ENCODE assay signal across 21 cellular contexts in the genomic region with DNA sequence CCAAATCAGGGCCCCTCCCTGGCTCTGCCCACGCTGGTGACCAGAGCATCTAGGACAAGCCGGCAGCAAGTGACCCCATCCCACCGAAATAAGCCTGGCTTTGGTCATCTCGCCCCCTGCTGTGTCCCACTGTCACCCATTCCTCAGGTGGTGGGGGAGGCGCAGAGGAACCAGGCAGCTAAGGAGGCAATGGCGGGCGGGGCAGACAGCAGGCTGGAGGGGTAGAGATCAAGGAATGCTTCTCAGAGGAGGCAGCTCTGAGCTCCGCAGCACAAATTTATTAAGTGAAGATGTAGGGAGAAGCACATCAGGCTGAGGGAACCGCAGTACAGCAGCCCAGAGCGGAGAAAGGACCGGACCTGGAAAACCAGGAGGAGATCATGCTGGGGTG. TPM values are rescaled to one million over a fixed set of nuclear protein-coding genes. Genes with fewer than 3 reads are reported as not detected.
DNase-seq lines count a peak whose midpoint lies in the region; ATAC-seq and TF ChIP-seq lines count a peak whose summit lies in the region.
"Had no signal": no experiment of that assay in that cellular context is flagged by ENCODE, and none has a peak within 500 bp of the region (broad histone marks: within the 10 kb centered on the region; RNA-seq: fewer than 3 reads in every experiment).

No MANE protein-coding gene starts in this region.

- no peak overlapping the region for H3K4me2 ChIP-seq in H9 (ENCODE audit: insufficient read depth, insufficient read length, low read length)
- H3K4me2 ChIP-seq: KMS-11 had no signal

- no peaks in the 10 kb centered on the region for H3K36me3 Mint-ChIP-seq in H9 (ENCODE audit: insufficient read depth in 1 of 3, low read depth in 3 of 3)
- H3K36me3 Mint-ChIP-seq in endodermal cell (ENCODE audit: low read depth), result no peaks in the 10 kb centered on the region
- H3K36me3 Mint-ChIP-seq: T-cell had no signal

- no peak overlapping the region for H4K8ac ChIP-seq in H9 (replicated peaks; ENCODE audit: insufficient read length, low read depth, low read length)

- H3K4me1 ChIP-seq in H9 (ENCODE audit: insufficient read depth, low read length), result peaks cover 3% of the 10 kb centered on the region; the same call in 1 of the 2 replicates
- peaks cover 28% of the 10 kb centered on the region for H3K4me1 ChIP-seq in NT2/D1 (ENCODE audit: insufficient read depth, insufficient read length)
- peaks cover 8% of the 10 kb centered on the region for H3K4me1 ChIP-seq in endodermal cell (ENCODE audit: control insufficient read depth, insufficient read depth, low read length)
- H3K4me1 ChIP-seq: BE2C had no signal

- no peak overlapping the region for H2BK5ac ChIP-seq in H9 (ENCODE audit: insufficient read length, low read length)

- H3K9me3 ChIP-seq in H9 (ENCODE audit: control insufficient read depth, low read depth, low read length), result no peaks in the 10 kb centered on the region
- no peaks in the 10 kb centered on the region for H3K9me3 ChIP-seq in NT2/D1 (ENCODE audit: insufficient read depth, low read length)
- H3K9me3 ChIP-seq in endodermal cell (ENCODE audit: control insufficient read depth, low read length), result no peaks in the 10 kb centered on the region
- H3K9me3 ChIP-seq: BE2C, Caco-2, SJCRH30 had no signal

- no peaks in the 10 kb centered on the region for H3K79me1 ChIP-seq in H9 (ENCODE audit: insufficient read depth, low read depth, low read length, poor library complexity, severe bottlenecking)

- H2BK12ac ChIP-seq in H9 (ENCODE audit: insufficient read length, low read depth, low read length), result no peak overlapping the region

- no peaks in the 10 kb centered on the region for H3K79me2 ChIP-seq in H9 (ENCODE audit: insufficient read depth, low read length)

- peak; percentile 31 for DNase-seq in H9
- DNase-seq in NT2/D1 (ENCODE audit: low read depth, low spot score), result no peak
- DNase-seq in endodermal cell, result peak; percentile 53
- DNase-seq in ecto neural progenitor cell (ENCODE audit: low spot score), result no peak
- DNase-seq in COLO668 (lab: John Stamatoyannopoulos, UW; ENCODE audit: unreplicated experiment), result no peak
- DNase-seq in nucleus accumbens (lab: John Stamatoyannopoulos, UW), result no peak
- DNase-seq: BE2C; CD4-positive, alpha-beta T cell; MV-4-11; NCI-H1105 treated with DMSO at 0.1 percent for 48 hours; NCI-H2029 treated with DMSO at 0.1 percent for 48 hours; NCI-H524 treated with DMSO at 0.1 percent for 48 hours; OCI-M1; SJCRH30; T-cell had no signal

- peaks cover 6% of the 10 kb centered on the region for H3K27me3 Mint-ChIP-seq in H9 (ENCODE audit: low read depth)
- H3K27me3 Mint-ChIP-seq in endodermal cell (ENCODE audit: insufficient read depth), result no peaks in the 10 kb centered on the region

- no peaks in the 10 kb centered on the region for H3K27me3 ChIP-seq in H9 (ENCODE audit: insufficient read depth, low read length)
- no peaks in the 10 kb centered on the region for H3K27me3 ChIP-seq in NT2/D1 (ENCODE audit: insufficient read depth, insufficient read length)
- H3K27me3 ChIP-seq in endodermal cell (ENCODE audit: control insufficient read depth, insufficient read depth, low read length, poor library complexity, severe bottlenecking), result no peaks in the 10 kb centered on the region
- H3K27me3 ChIP-seq: BE2C had no signal

- H3K4me3 Mint-ChIP-seq in H9 (no peak overlapping the region), endodermal cell (no peak overlapping the region)
- H3K4me3 Mint-ChIP-seq: CD4-positive, alpha-beta T cell; T-cell had no signal

- H3K27ac Mint-ChIP-seq in H9 (no peak overlapping the region), endodermal cell (peak overlapping the region; percentile 35)
- H3K27ac Mint-ChIP-seq: CD4-positive, alpha-beta T cell; T-cell had no signal

- TF ChIP-seq CTCF in H9 (conservative IDR thresholded peaks at IDR 0.05) (no peak), endodermal cell (conservative IDR thresholded peaks at IDR 0.05) (no peak)

- H3K4me1 Mint-ChIP-seq in H9 (peaks cover 14 to 22% of the 10 kb centered on the region in 2 experiments), endodermal cell (peaks cover 17% of the 10 kb centered on the region)
- H3K4me1 Mint-ChIP-seq: T-cell had no signal

- ATAC-seq in GM18870 (IDR thresholded peaks at IDR 0.05; ENCODE audit: unreplicated experiment), result no peak
- ATAC-seq: T-cell had no signal

- H4K91ac ChIP-seq in H9 (ENCODE audit: insufficient read length, low read depth, low read length), result no peak overlapping the region

- H4K5ac ChIP-seq in H9 (ENCODE audit: insufficient read length, low read depth, low read length), result no peak overlapping the region

- no peaks in the 10 kb centered on the region for H3K36me3 ChIP-seq in NT2/D1 (ENCODE audit: insufficient read depth, insufficient read length, low read length)
- no peaks in the 10 kb centered on the region for H3K36me3 ChIP-seq in endodermal cell (ENCODE audit: control insufficient read depth, insufficient read depth, low read length)
- H3K36me3 ChIP-seq: BE2C, SJCRH30 had no signal

- no peaks in the 10 kb centered on the region for H4K20me1 ChIP-seq in H9 (ENCODE audit: control insufficient read depth, insufficient read depth, insufficient read length)

- H3K23me2 ChIP-seq in H9 (ENCODE audit: insufficient read length, low read depth, low read length, poor library complexity, severe bottlenecking), result no peaks in the 10 kb centered on the region

- H3K4me3 ChIP-seq in NT2/D1 (ENCODE audit: insufficient read length, low read depth) (no peak overlapping the region), endodermal cell (ENCODE audit: low read length) (no peak overlapping the region)
- H3K4me3 ChIP-seq: SJCRH30 had no signal

- no peak overlapping the region for H3K23ac ChIP-seq in H9 (ENCODE audit: insufficient read length, low read depth, low read length)

- no peak overlapping the region for H3K9ac ChIP-seq in H9 (ENCODE audit: extremely low read depth, insufficient read length, low read length)
- H3K9ac ChIP-seq in NT2/D1 (ENCODE audit: insufficient read length, low read depth), result peak overlapping the region; percentile 28
- H3K9ac ChIP-seq in endodermal cell (ENCODE audit: extremely low read depth, low read length, poor library complexity, severe bottlenecking), result no peak overlapping the region
- H3K9ac ChIP-seq: KMS-11 had no signal

- no peak overlapping the region for H3K56ac ChIP-seq in H9 (ENCODE audit: insufficient read length, low read depth, low read length)

- no peak overlapping the region for H2AFZ ChIP-seq in H9 (ENCODE audit: low read length)

- no peak overlapping the region for H3K4ac ChIP-seq in H9 (ENCODE audit: low read depth, low read length)

- H3K9me3 Mint-ChIP-seq in H9 (no peaks in the 10 kb centered on the region; a peak in 1 of 5 replicates), endodermal cell (no peaks in the 10 kb centered on the region)
- H3K9me3 Mint-ChIP-seq: CD4-positive, alpha-beta T cell; T-cell had no signal

- H3K18ac ChIP-seq in H9 (ENCODE audit: insufficient read length, low read depth, low read length), result no peak overlapping the region

- H2BK20ac ChIP-seq in H9 (ENCODE audit: low read depth, low read length, poor library complexity, severe bottlenecking), result no peak overlapping the region

- no peak overlapping the region for H3T11ph ChIP-seq in H9 (ENCODE audit: low read length)

- H3K14ac ChIP-seq in H9 (ENCODE audit: insufficient read depth, low read length), result no peak overlapping the region

- H2AK5ac ChIP-seq in H9 (ENCODE audit: insufficient read length, low read length), result no peak overlapping the region

- H3K27ac ChIP-seq in H9 (ENCODE audit: insufficient read length, low read depth, low read length) (no peak overlapping the region), endodermal cell (ENCODE audit: low read depth, low read length) (no peak overlapping the region)
- H3K27ac ChIP-seq: KMS-11, SJCRH30 had no signal

- no peak overlapping the region for H2BK120ac ChIP-seq in H9 (ENCODE audit: low read depth, low read length, poor library complexity, severe bottlenecking)

- no CpG with 5 or more reads among the region's 11 CpGs for WGBS in H9 (ENCODE audit: extremely low coverage, insufficient read length, low lambda C conversion rate)
- 89 to 91% methylated on average over 8 to 11 of the region's 11 CpGs for WGBS in endodermal cell (ENCODE audit: insufficient coverage in 1 of 2, insufficient read length in 1 of 2), 2 experiments

- H2BK15ac ChIP-seq in H9 (ENCODE audit: low read depth, low read length), result no peak overlapping the region

RNA-seq across cellular contexts. Expression of a gene that starts 7.5 kb away (rescaled TPM):
- total RNA-seq in H9 (2021) (12.8 and 14.6 TPM in 2 replicates), endodermal cell (1 to 10 TPM; 5.0 to 8.4 TPM)
- polyA plus RNA-seq in endodermal cell (2013, experiment 1 of 2), result 2.5 TPM
- polyA plus RNA-seq in endodermal cell (2013, experiment 2 of 2), result 3.9 TPM
- total RNA-seq: CD4-positive, alpha-beta T cell had no signal

RNA-seq across cellular contexts. Expression of a gene that starts 12.6 kb away (rescaled TPM):
- total RNA-seq in H9 (2021), result 32.1 and 33.3 TPM in 2 replicates
- 10 to 100 TPM; 30.5 to 32.0 TPM for total RNA-seq in endodermal cell
- 26.0 TPM for polyA plus RNA-seq in endodermal cell (2013, experiment 1 of 2)
- polyA plus RNA-seq in endodermal cell (2013, experiment 2 of 2), result 23.2 TPM

RNA-seq across cellular contexts. Expression of a gene that starts 23.7 kb away (rescaled TPM):
- total RNA-seq in H9 (2021) (114 and 120 TPM in 2 replicates), endodermal cell (100 to 1,000 TPM in 1 of 2 donors, 10 to 100 TPM in 1; 88.5 to 101 TPM)
- polyA plus RNA-seq in endodermal cell (2013, experiment 1 of 2), result 42.5 TPM
- polyA plus RNA-seq in endodermal cell (2013, experiment 2 of 2), result 36.6 TPM

RNA-seq across cellular contexts. Expression of a gene that starts 44.8 kb away (rescaled TPM):
- total RNA-seq in H9 (2021), result 12.5 and 13.0 TPM in 2 replicates
- 10 to 100 TPM; 20.5 to 33.6 TPM for total RNA-seq in endodermal cell
- polyA plus RNA-seq in endodermal cell (2013, experiment 1 of 2), result 16.4 TPM
- 17.2 TPM for polyA plus RNA-seq in endodermal cell (2013, experiment 2 of 2)

RNA-seq across cellular contexts. Expression of a gene that starts 56.2 kb away (rescaled TPM):
- total RNA-seq in H9 (2021), result 1.3 and 1.5 TPM in 2 replicates
- under 1 TPM in 1 of 2 donors, not detected in 1; 0.18 TPM for total RNA-seq in endodermal cell
- polyA plus RNA-seq in endodermal cell (2013, experiment 1 of 2), result not detected
- polyA plus RNA-seq in endodermal cell (2013, experiment 2 of 2), result 0.12 TPM
- total RNA-seq: A673; CD4-positive, alpha-beta T cell; G401; M059J; SJCRH30 had no signal

Comparison
In these comparisons a context has a peak if more than half of its experiments do, and no peak if none do; other contexts are left out.
1. DNase-seq: peak in H9 (single experiment) and endodermal cell (single experiment); none in NT2/D1 (single experiment), ecto neural progenitor cell (single experiment), COLO668 (single experiment) and nucleus accumbens (0 of 56).